ENCODE assay signal across 1 cellular context in genomic region chr13:23867027-23867491, GRCh38.
TF ChIP-seq lines count a peak whose summit lies in the region.

No MANE protein-coding gene starts in this region.

TF ChIP-seq in K562, 482 proteins besides CTCF, POLR2A, EP300 and RAD21:
- TF ChIP-seq STAT6 (CRISPR knock-in tag; IDR thresholded peaks at IDR 0.05) (no peak), GATAD2A (IDR thresholded peaks at IDR 0.05) (no peak)
